In genomic region chr20:48849779-48850178, GRCh38 we compare ENCODE assay signal across 20 cellular contexts.
"Had no signal": no experiment of that assay in that cellular context is flagged by ENCODE, and none has a peak within 500 bp of the region (broad histone marks: within the 10 kb centered on the region; RNA-seq: fewer than 3 reads in every experiment).

No MANE protein-coding gene starts in this region.

- H3K9me3 ChIP-seq: body of pancreas, left lung, stomach, testis, uterus had no signal

- H3K4me1 Mint-ChIP-seq: activated CD4-positive, alpha-beta T cell treated with anti-CD3 and anti-CD28 coated beads, Interleukin-2, amount 10 ng/mL, durations not matched to agents 7 days and 5 days; immature natural killer cell had no signal

- H2AFZ ChIP-seq: neural progenitor cell had no signal

- H3K27me3 ChIP-seq: body of pancreas, stomach, testis, uterus had no signal

- H3K36me3 Mint-ChIP-seq: mesothelial cell of epicardium; naive thymus-derived CD8-positive, alpha-beta T cell; neural progenitor cell had no signal

- H3K4me3 Mint-ChIP-seq: activated CD4-positive, alpha-beta T cell treated with anti-CD3 and anti-CD28 coated beads, Interleukin-2, amount 10 ng/mL, durations not matched to agents 7 days and 5 days; immature natural killer cell; mesothelial cell of epicardium; naive thymus-derived CD8-positive, alpha-beta T cell; neural progenitor cell had no signal

- H3K4me3 ChIP-seq: body of pancreas, left lung, neural progenitor cell, stomach, testis, uterus had no signal

- H3K9ac ChIP-seq: neural progenitor cell had no signal

- H3K4me2 ChIP-seq: neural progenitor cell had no signal

- H3K4me1 ChIP-seq: body of pancreas, foreskin keratinocyte, uterus had no signal

- H3K27me3 Mint-ChIP-seq: naive thymus-derived CD8-positive, alpha-beta T cell had no signal

- H3K9me3 Mint-ChIP-seq: immature natural killer cell; naive thymus-derived CD8-positive, alpha-beta T cell had no signal

- H3K27ac ChIP-seq: body of pancreas, foreskin keratinocyte, left lung, neural progenitor cell, stomach, testis, uterus had no signal

- H3K36me3 ChIP-seq: left lung, neural progenitor cell, stomach, uterus had no signal

- ATAC-seq: activated CD4-positive, CD25-positive, alpha-beta regulatory T cell treated with anti-CD3 and anti-CD28 coated beads, Interleukin-2, amount 50 U/mL, for 24 hours; body of pancreas; foreskin keratinocyte; left lung; naive thymus-derived CD8-positive, alpha-beta T cell had no signal

- DNase-seq: activated CD4-positive, alpha-beta T cell treated with anti-CD3 and anti-CD28 coated beads, Interleukin-2, amount 10 ng/mL, durations not matched to agents 7 days and 5 days; activated naive CD4-positive, alpha-beta T cell treated with Interleukin-2 at 50 U/mL for 16 hours; activated T-cell treated with anti-CD3 and anti-CD28 coated beads, Interleukin-2, amount 50 U/mL, for 1 hour; body of pancreas; effector CD8-positive, alpha-beta T cell; foreskin keratinocyte; immature natural killer cell; kidney glomerular epithelial cell; left lung; naive thymus-derived CD8-positive, alpha-beta T cell; stimulated activated CD4-positive, alpha-beta T cell treated with anti-CD3 and anti-CD28 coated beads, Interleukin-4, amount 100 ng/mL, for 24 hours; stomach; testis; trophoblast cell; uterus had no signal

- H3K27ac Mint-ChIP-seq: activated CD4-positive, alpha-beta T cell treated with anti-CD3 and anti-CD28 coated beads, Interleukin-2, amount 10 ng/mL, durations not matched to agents 7 days and 5 days; activated T-helper 2 cell treated with anti-CD3 and anti-CD28 coated beads, Interferon-gamma antibody, Interleukin-2, Interleukin-4, amounts not matched to agents 10 μg/mL and 5 μg/mL and 100 μg/mL, durations not matched to agents 14 hours and 24 hours and 36 hours; immature natural killer cell; mesothelial cell of epicardium; progenitor cell of endocrine pancreas had no signal
